ENCODE assay signal across 9 cellular contexts in genomic region chr3:126523745-126524428, GRCh38. TPM values are rescaled to one million over a fixed set of nuclear protein-coding genes. Genes with fewer than 3 reads are reported as not detected.
DNase-seq lines count a peak whose midpoint lies in the region; ATAC-seq and TF ChIP-seq lines count a peak whose summit lies in the region.
"Had no signal": no experiment of that assay in that cellular context is flagged by ENCODE, and none has a peak within 500 bp of the region (broad histone marks: within the 10 kb centered on the region; RNA-seq: fewer than 3 reads in every experiment).

TSS of gene CHST13 (plus strand) at chr3:126524155. CDS start at chr3:126524333, 178 bp downstream.

- no peaks in the 10 kb centered on the region for H3K9me3 ChIP-seq in HUES48 (ENCODE audit: control insufficient read depth, insufficient read depth, low read length)

- no peaks in the 10 kb centered on the region for H3K36me3 ChIP-seq in HUES48 (ENCODE audit: control insufficient read depth, insufficient read depth, low read length)
- H3K36me3 ChIP-seq in rectal smooth muscle tissue (ENCODE audit: control insufficient read depth, insufficient read depth, low read length): no peaks in the 10 kb centered on the region

- no peaks in the 10 kb centered on the region; the same call in 1 of the 2 replicates for H3K4me1 ChIP-seq in HUES48 (ENCODE audit: control insufficient read depth, insufficient read depth, low read length)
- no peaks in the 10 kb centered on the region for H3K4me1 ChIP-seq in rectal smooth muscle tissue (ENCODE audit: control insufficient read depth, insufficient read depth, low read length)

- peak; percentile 76 for DNase-seq in AG08396 (ENCODE audit: low spot score)
- DNase-seq in left ventricle myocardium superior: peak; percentile 75
- no peak for DNase-seq in T-helper 1 cell
- no peak for DNase-seq in kidney glomerular epithelial cell (lab: John Stamatoyannopoulos, UW)
- DNase-seq in stimulated activated CD4-positive, alpha-beta T cell treated with anti-CD3 and anti-CD28 coated beads, Interleukin-1b, Interleukin-23, amount 100 ng/mL, for 48 hours: no peak

- TF ChIP-seq CTCF in WI38 (IDR thresholded peaks at IDR 0.05; ENCODE audit: low read depth, low read length): no peak

- H3K27ac ChIP-seq in HUES48 (ENCODE audit: low read depth, low read length): no peak within 1 kb of the TSS
- no peak within 1 kb of the TSS for H3K27ac ChIP-seq in rectal smooth muscle tissue (ENCODE audit: low read depth, low read length)

- H3K9ac ChIP-seq in HUES48 (ENCODE audit: low read depth, low read length) (no peak within 1 kb of the TSS), rectal smooth muscle tissue (ENCODE audit: low read length) (no peak within 1 kb of the TSS)

- peaks cover 14% of the 10 kb centered on the region for H3K27me3 ChIP-seq in HUES48 (ENCODE audit: control insufficient read depth, insufficient read depth, low read length)
- peaks cover 3% of the 10 kb centered on the region for H3K27me3 ChIP-seq in rectal smooth muscle tissue (ENCODE audit: control insufficient read depth, insufficient read depth, low read length)

- intact Hi-C loops in left ventricle myocardium superior (cut with micrococcal nuclease): no loop called here

- ATAC-seq in left ventricle myocardium superior: peak; percentile 87

- H3K4me3 ChIP-seq in HUES48 (ENCODE audit: low read depth, low read length) (peak within 1 kb of the TSS; percentile 68), WI38 (ENCODE audit: low read depth, low read length) (peak within 1 kb of the TSS; percentile 39), rectal smooth muscle tissue (ENCODE audit: low read length) (peak within 1 kb of the TSS; percentile 37)

RNA-seq across cellular contexts. Expression of gene CHST13, which starts in this region (rescaled TPM):
- total RNA-seq in left ventricle myocardium superior: 0.45 TPM
- total RNA-seq: dermis microvascular lymphatic vessel endothelial cell had no signal

Comparison
In these comparisons a context has a peak if more than half of its experiments do, and no peak if none do; other contexts are left out.
1. Peak in DNase-seq and ATAC-seq in left ventricle myocardium superior; RNA of the gene not detected or under 1 TPM.